ENCODE assay signal across 8 cellular contexts in genomic region chr9:104091708-104092107, GRCh38. TPM values are rescaled to one million over a fixed set of nuclear protein-coding genes. Genes with fewer than 3 reads are reported as not detected.
DNase-seq lines count a peak whose midpoint lies in the region; ATAC-seq and TF ChIP-seq lines count a peak whose summit lies in the region.

No MANE protein-coding gene starts in this region.

- H3K9me3 ChIP-seq in colonic mucosa, result no peaks in the 10 kb centered on the region
- H3K9me3 ChIP-seq in CD8-positive, alpha-beta T cell (ENCODE audit: low read length), result no peaks in the 10 kb centered on the region

- peaks cover 8% of the 10 kb centered on the region for H3K4me1 ChIP-seq in colonic mucosa
- H3K4me1 ChIP-seq in CD8-positive, alpha-beta T cell (ENCODE audit: insufficient read depth, low read length), result peaks cover 21% of the 10 kb centered on the region

- ATAC-seq in HG03196 (IDR thresholded peaks at IDR 0.05; ENCODE audit: unreplicated experiment), result no peak
- no peak for ATAC-seq in CD8-positive, alpha-beta T cell

- no peak overlapping the region for H3K4me3 ChIP-seq in colonic mucosa
- no peak overlapping the region for H3K4me3 ChIP-seq in CD8-positive, alpha-beta T cell (ENCODE audit: low read depth, low read length)

- H3K4me3 Mint-ChIP-seq in nephron progenitor cell, result peak overlapping the region; percentile 93
- no peak overlapping the region for H3K4me3 Mint-ChIP-seq in CD8-positive, alpha-beta T cell

- peak overlapping the region; percentile 91 for H3K27ac Mint-ChIP-seq in nephron progenitor cell
- no peak overlapping the region for H3K27ac Mint-ChIP-seq in CD8-positive, alpha-beta T cell

- no peaks in the 10 kb centered on the region for H3K27me3 Mint-ChIP-seq in nephron progenitor cell (ENCODE audit: low read depth, poor library complexity)
- peaks cover 8% of the 10 kb centered on the region for H3K27me3 Mint-ChIP-seq in CD8-positive, alpha-beta T cell (ENCODE audit: low read depth)

- no peaks in the 10 kb centered on the region for H3K36me3 ChIP-seq in colonic mucosa
- no peaks in the 10 kb centered on the region for H3K36me3 ChIP-seq in CD8-positive, alpha-beta T cell (ENCODE audit: insufficient read depth, low read length)

- peak overlapping the region in 1 of 2 donors; percentile 43 for H3K9ac ChIP-seq in colonic mucosa (ENCODE audit: low read depth in 2 of 2, low read length in 2 of 2)

- H3K27me3 ChIP-seq in colonic mucosa, result no peaks in the 10 kb centered on the region
- no peaks in the 10 kb centered on the region for H3K27me3 ChIP-seq in CD8-positive, alpha-beta T cell (ENCODE audit: insufficient read depth, low read length)

- peaks cover 9% of the 10 kb centered on the region for H3K9me3 Mint-ChIP-seq in nephron progenitor cell
- H3K9me3 Mint-ChIP-seq in CD8-positive, alpha-beta T cell, result no peaks in the 10 kb centered on the region

- peaks cover 21% of the 10 kb centered on the region for H3K36me3 Mint-ChIP-seq in nephron progenitor cell (ENCODE audit: low read depth)
- H3K36me3 Mint-ChIP-seq in CD8-positive, alpha-beta T cell, result peaks cover 11% of the 10 kb centered on the region

- intact Hi-C loops in colonic mucosa (cut with DNase I), result no loop called here
- intact Hi-C loops in CD8-positive, alpha-beta T cell (cut with DNase I, micrococcal nuclease), result loop anchor here (5.0 to 10.0 kb wide), 5 partner anchors 873 to 1466 kb away; partner anchors contain the start of genes FKTN (in 1 of the 2) and SLC44A1 (in 1 of the 2)

- H3K4me1 Mint-ChIP-seq in nephron progenitor cell, result peaks cover 62% of the 10 kb centered on the region
- peaks cover 43% of the 10 kb centered on the region for H3K4me1 Mint-ChIP-seq in CD8-positive, alpha-beta T cell (ENCODE audit: low read depth)

- H3K27ac ChIP-seq in colonic mucosa, result peak overlapping the region; percentile 90
- no peak overlapping the region for H3K27ac ChIP-seq in CD8-positive, alpha-beta T cell (ENCODE audit: low read depth, low read length)

- TF ChIP-seq CTCF in colonic mucosa (IDR thresholded peaks at IDR 0.05) (no peak), nephron progenitor cell (IDR thresholded peaks at IDR 0.05) (no peak)
- TF ChIP-seq CTCF in CD8-positive, alpha-beta T cell (IDR thresholded peaks at IDR 0.05), result no peak

- DNase-seq in DMS153 (lab: John Stamatoyannopoulos, UW) (peak; percentile 89), HCEC 1CT (peak; percentile 88), NCI-H460 (ENCODE audit: extremely low read depth, low read depth) (peak; percentile 82), colonic mucosa (peak; percentile 65), nephron progenitor cell (no peak), amniotic stem cell (lab: John Stamatoyannopoulos, UW) (no peak)
- no peak for DNase-seq in CD8-positive, alpha-beta T cell

- CTCF ChIA-PET in CD8-positive, alpha-beta T cell (lab: Charles Lee), result interaction anchor here (0.7 to 1.2 kb wide), 3 partner anchors 16 to 673 kb away, joined by 3 read pairs; no protein-coding TSS in a partner anchor

- POLR2A ChIA-PET in CD8-positive, alpha-beta T cell (lab: Charles Lee), result no interaction called here

RNA-seq across cellular contexts. Expression of gene SMC2, which starts 2.4 kb away (rescaled TPM):
- total RNA-seq in NCI-H460 (2014; rRNA removed; shearing (Covaris generic)), result 28.2 and 30.1 TPM in 2 replicates
- polyA plus RNA-seq in NCI-H460 (2014; cell fraction: nucleus; rRNA removed), result 22.3 and 28.0 TPM in 2 replicates
- 10 to 100 TPM; 14.4 to 37.2 TPM for total RNA-seq in colonic mucosa
- total RNA-seq in CD8-positive, alpha-beta T cell, result 1 to 10 TPM; 1.9 to 2.0 TPM

Comparison
In these comparisons a context has a peak if more than half of its experiments do, and no peak if none do; other contexts are left out.
1. DNase-seq: peak in DMS153 (single experiment), HCEC 1CT (single experiment), NCI-H460 (single experiment) and colonic mucosa (single experiment); none in nephron progenitor cell (single experiment), CD8-positive, alpha-beta T cell (0 of 7) and amniotic stem cell (single experiment).